Comparison of ENCODE assay signal across 1 cellular context in the genomic region with DNA sequence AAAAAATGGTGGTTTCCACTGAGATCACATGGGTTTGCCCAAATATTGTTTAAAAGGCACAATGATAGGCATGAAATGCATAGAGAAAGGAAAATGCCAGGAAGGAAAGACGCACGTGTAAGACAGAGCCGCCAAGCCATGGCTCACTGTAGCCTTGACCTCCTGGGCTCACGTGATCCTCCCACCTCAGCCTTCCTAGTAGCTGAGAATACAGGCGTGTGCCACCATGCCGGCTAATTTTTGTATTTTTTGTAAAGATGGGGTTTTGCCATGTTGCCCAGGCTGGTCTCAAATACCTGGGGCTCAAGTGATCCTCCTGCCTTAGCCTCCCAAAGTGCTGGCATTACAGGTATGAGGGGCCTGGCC.
TF ChIP-seq lines count a peak whose summit lies in the region.

No MANE protein-coding gene starts in this region.

TF ChIP-seq in K562, 482 proteins besides CTCF, POLR2A, EP300 and RAD21 (continued from another document):
- TF ChIP-seq, protein P1, sequence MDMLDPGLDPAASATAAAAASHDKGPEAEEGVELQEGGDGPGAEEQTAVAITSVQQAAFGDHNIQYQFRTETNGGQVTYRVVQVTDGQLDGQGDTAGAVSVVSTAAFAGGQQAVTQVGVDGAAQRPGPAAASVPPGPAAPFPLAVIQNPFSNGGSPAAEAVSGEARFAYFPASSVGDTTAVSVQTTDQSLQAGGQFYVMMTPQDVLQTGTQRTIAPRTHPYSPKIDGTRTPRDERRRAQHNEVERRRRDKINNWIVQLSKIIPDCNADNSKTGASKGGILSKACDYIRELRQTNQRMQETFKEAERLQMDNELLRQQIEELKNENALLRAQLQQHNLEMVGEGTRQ (CRISPR knock-in tag; IDR thresholded peaks at IDR 0.05), result peak; percentile 41
- TF ChIP-seq BHLHE40 (IDR thresholded peaks at IDR 0.05; ENCODE audit: low read length) (peak; percentile 57), ARID2 (IDR thresholded peaks at IDR 0.05) (no peak)
